ENCODE assay signal across 8 cellular contexts in the genomic region with DNA sequence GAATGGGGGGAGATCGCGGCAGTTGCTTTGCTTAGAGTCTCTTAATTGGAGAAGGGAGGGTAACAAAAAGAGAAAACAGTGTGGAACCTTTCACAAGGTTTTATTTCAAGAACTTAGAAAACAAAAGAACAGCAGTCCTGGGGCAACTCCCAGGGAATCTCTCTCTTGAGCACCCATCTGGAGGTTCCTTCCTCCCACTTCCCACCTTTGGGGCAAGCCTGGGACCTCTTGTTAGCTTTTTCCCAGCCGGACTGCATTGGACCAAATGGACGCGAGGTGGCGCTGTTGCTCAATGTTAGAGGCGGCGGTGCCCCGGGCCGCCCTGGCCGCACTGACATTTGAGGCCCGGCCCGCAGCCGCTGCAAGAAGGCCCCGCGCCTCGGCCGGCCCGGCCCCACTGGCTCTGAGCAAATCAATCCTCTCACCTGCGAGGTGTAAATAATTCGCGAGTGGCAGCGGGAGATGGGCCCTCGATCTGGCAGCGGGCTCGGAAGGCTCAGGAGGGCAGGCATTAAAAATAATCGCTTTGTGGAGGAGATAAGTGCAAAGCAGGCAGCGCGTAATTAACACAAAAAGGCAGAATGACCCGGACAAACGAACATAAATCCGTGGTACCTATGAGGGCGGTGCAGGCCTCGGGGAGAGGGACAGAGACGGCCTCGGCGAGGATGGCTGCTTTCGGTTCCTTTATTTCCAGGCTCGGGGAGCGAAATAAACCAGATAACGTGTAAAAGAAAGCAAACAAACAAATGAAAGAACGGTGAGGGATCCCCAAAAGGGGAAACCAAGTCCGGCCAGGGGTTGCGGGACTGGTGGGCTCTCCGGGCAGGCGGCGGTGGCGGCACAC.
DNase-seq lines count a peak whose midpoint lies in the region; ATAC-seq and TF ChIP-seq lines count a peak whose summit lies in the region.

No MANE protein-coding gene starts in this region.

- H3K4me3 ChIP-seq in brain microvascular endothelial cell (ENCODE audit: low read depth, low read length), result no peak overlapping the region

- H3K27ac ChIP-seq in VCaP (peak overlapping the region; percentile 20; the same call in 1 of the 2 replicates), brain microvascular endothelial cell (no peak overlapping the region)

- in situ Hi-C loops in brain microvascular endothelial cell (cut with HindIII; ENCODE audit: low pct_ligation_motif_present, low sequenced_read_pairs), result loop anchor here (25.0 kb wide), 1 partner anchor 206 kb away; no protein-coding TSS in a partner anchor

- DNase-seq in DMS114 treated with DMSO at 0.1 percent for 48 hours (lab: John Stamatoyannopoulos, UW; ENCODE audit: unreplicated experiment) (peak; percentile 80), NCI-H128 (lab: John Stamatoyannopoulos, UW; ENCODE audit: unreplicated experiment) (peak; percentile 74), brain microvascular endothelial cell (peak; percentile 65), iris pigment epithelial cell (ENCODE audit: low read depth) (peak; percentile 61)
- peak; percentile 67 to 83 for DNase-seq in stimulated activated CD4-positive, alpha-beta T cell treated with anti-CD3 and anti-CD28 coated beads, Interleukin-12 subunit alpha, Interleukin-12 subunit beta, amount 100 ng/mL, for 24 hours (ENCODE audit: low read depth in 2 of 2)

- no peaks in the 10 kb centered on the region for H3K36me3 ChIP-seq in brain microvascular endothelial cell (replicated peaks)

- H3K27me3 ChIP-seq in brain microvascular endothelial cell (replicated peaks), result peaks cover 92% of the 10 kb centered on the region

- ATAC-seq in GM21737 (IDR thresholded peaks at IDR 0.05; ENCODE audit: unreplicated experiment) (peak; percentile 62), HG03439 (IDR thresholded peaks at IDR 0.05; ENCODE audit: unreplicated experiment) (no peak)

- TF ChIP-seq CTCF in VCaP (conservative IDR thresholded peaks at IDR 0.05) (peak; percentile 93), brain microvascular endothelial cell (IDR thresholded peaks at IDR 0.05; ENCODE audit: low read depth, low read length, missing control alignments) (peak; percentile 84)
